8 cellular contexts compared by ENCODE assay signal in genomic region chr20:32652739-32653526, GRCh38. TPM values are rescaled to one million over a fixed set of nuclear protein-coding genes. Genes with fewer than 3 reads are reported as not detected.
DNase-seq lines count a peak whose midpoint lies in the region; ATAC-seq, FAIRE-seq and TF ChIP-seq lines count a peak whose summit lies in the region.

No MANE protein-coding gene starts in this region.

- peak; percentile 93 for DNase-seq in HTR-8/SVneo (ENCODE audit: insufficient read length, low spot score)
- DNase-seq in OCI-M1 (lab: John Stamatoyannopoulos, UW): peak; percentile 94
- peak; percentile 88 for DNase-seq in activated T-cell treated with anti-CD3 and anti-CD28 coated beads for 1 hour (ENCODE audit: low read depth)
- DNase-seq in epidermal melanocyte (ENCODE audit: insufficient read length, low spot score): peak; percentile 87
- DNase-seq in myocyte (ENCODE audit: low read depth): peak; percentile 82
- DNase-seq in stimulated activated CD8-positive, alpha-beta memory T cell treated with anti-CD3 and anti-CD28 coated beads, Interleukin-7, amount 100 ng/mL, for 1 hour (ENCODE audit: low read depth in 2 of 2): peak; percentile 78 to 87

- ATAC-seq in GM19463 (IDR thresholded peaks at IDR 0.05; ENCODE audit: unreplicated experiment): no peak

- peak; percentile 89 for TF ChIP-seq CTCF in GM12872 (IDR thresholded peaks at IDR 0.05; ENCODE audit: insufficient read depth, low read depth, low read length)

- peak; percentile 40 for FAIRE-seq in HTR-8/SVneo (lab: Jason Lieb, UNC)

RNA-seq across cellular contexts. Expression of gene C20orf203, which starts 20.8 kb away (rescaled TPM):
- total RNA-seq in myocyte: 0.05 TPM in 1 of 2 replicates, not detected in the other
- polyA plus RNA-seq in myocyte (2012): not detected
